Comparison of ENCODE assay signal across 8 cellular contexts in the genomic region with DNA sequence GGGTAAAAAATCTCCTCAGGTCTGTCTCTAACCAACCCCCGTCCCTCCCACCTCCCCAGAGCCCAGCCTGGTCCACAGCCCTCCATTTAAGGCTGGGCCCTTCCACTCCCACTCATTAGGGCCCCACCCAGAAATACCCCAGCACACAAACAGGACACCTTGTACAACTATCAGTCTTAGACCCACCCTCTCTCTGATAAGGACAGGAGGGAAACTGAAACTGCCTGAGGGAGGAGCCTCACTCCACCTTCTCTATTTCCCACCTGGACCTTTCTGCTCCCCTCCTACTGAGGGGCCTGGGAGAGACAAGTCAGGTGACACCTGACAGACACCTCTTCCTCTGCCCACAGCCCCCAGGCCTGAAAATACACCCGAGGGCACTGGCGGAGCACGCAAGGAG.
DNase-seq lines count a peak whose midpoint lies in the region; ATAC-seq and TF ChIP-seq lines count a peak whose summit lies in the region.

No MANE protein-coding gene starts in this region.

- no peak for DNase-seq in activated T-cell treated with anti-CD3 and anti-CD28 coated beads, Interleukin-2, amount 50 U/mL, for 72 hours
- no peak for DNase-seq in activated T-cell treated with anti-CD3 and anti-CD28 coated beads, Interleukin-2, amount 50 U/mL, for 48 hours
- DNase-seq in right cardiac atrium (no peak), type B pancreatic cell (ENCODE audit: extremely low spot score, unreplicated experiment) (no peak), NCI-H82 (lab: John Stamatoyannopoulos, UW) (no peak), posterior cingulate gyrus (no peak), 8988T (no peak)

- ATAC-seq in activated T-cell treated with anti-CD3 and anti-CD28 coated beads, Interleukin-2, amount 50 U/mL, for 72 hours (replicated peaks in 1 of 2), result no peak
- peak; percentile 12 to 45 for ATAC-seq in right cardiac atrium

- peaks cover 28% of the 10 kb centered on the region for H3K4me1 ChIP-seq in HUES6 (ENCODE audit: control insufficient read depth, insufficient read depth, low read length)
- peaks cover 5% of the 10 kb centered on the region for H3K4me1 ChIP-seq in right cardiac atrium (ENCODE audit: control insufficient read depth, insufficient read depth, low read length)

- H3K27me3 ChIP-seq in HUES6 (ENCODE audit: control insufficient read depth, insufficient read depth, low read length) (peaks cover 90% of the 10 kb centered on the region), right cardiac atrium (ENCODE audit: control insufficient read depth, insufficient read depth) (no peaks in the 10 kb centered on the region)

- TF ChIP-seq CTCF in type B pancreatic cell (conservative IDR thresholded peaks at IDR 0.05), result no peak

- no peak overlapping the region for H3K27ac Mint-ChIP-seq in activated T-cell treated with anti-CD3 and anti-CD28 coated beads, Interleukin-2, amount 50 U/mL, for 72 hours
- H3K27ac Mint-ChIP-seq in type B pancreatic cell, result peak overlapping the region; percentile 98

- H3K9me3 ChIP-seq in HUES6 (ENCODE audit: control insufficient read depth, insufficient read depth, low read depth, low read length), result no peaks in the 10 kb centered on the region
- H3K9me3 ChIP-seq in right cardiac atrium (ENCODE audit: control insufficient read depth, low read length), result no peaks in the 10 kb centered on the region

- H3K4me3 ChIP-seq in HUES6 (ENCODE audit: low read depth, low read length) (peak overlapping the region; percentile 56; the same call in 1 of the 2 replicates), right cardiac atrium (ENCODE audit: low read length) (peak overlapping the region; percentile 21)

- H3K27ac ChIP-seq in HUES6 (ENCODE audit: low read depth, low read length) (no peak overlapping the region), right cardiac atrium (ENCODE audit: low read length) (peak overlapping the region; percentile 9)

- peak overlapping the region; percentile 77 to 94 for H3K4me3 Mint-ChIP-seq in activated T-cell treated with anti-CD3 and anti-CD28 coated beads, Interleukin-2, amount 50 U/mL, for 72 hours
- peak overlapping the region; percentile 88 for H3K4me3 Mint-ChIP-seq in type B pancreatic cell

- H3K4me1 Mint-ChIP-seq in activated T-cell treated with anti-CD3 and anti-CD28 coated beads, Interleukin-2, amount 50 U/mL, for 72 hours (ENCODE audit: low read depth), result peaks cover 19% of the 10 kb centered on the region
- H3K4me1 Mint-ChIP-seq in type B pancreatic cell (ENCODE audit: unreplicated experiment), result peaks cover 23% of the 10 kb centered on the region

- intact Hi-C loops in right cardiac atrium (cut with DNase I), result no loop called here
- intact Hi-C loops in posterior cingulate gyrus (cut with DNase I), result no loop called here

- H3K9me3 Mint-ChIP-seq in activated T-cell treated with anti-CD3 and anti-CD28 coated beads, Interleukin-2, amount 50 U/mL, for 72 hours, result no peaks in the 10 kb centered on the region
- no peaks in the 10 kb centered on the region for H3K9me3 Mint-ChIP-seq in type B pancreatic cell

- H3K9ac ChIP-seq in HUES6 (ENCODE audit: low read length), result no peak overlapping the region

- peaks cover 51% of the 10 kb centered on the region for H3K27me3 Mint-ChIP-seq in activated T-cell treated with anti-CD3 and anti-CD28 coated beads, Interleukin-2, amount 50 U/mL, for 72 hours (ENCODE audit: low read depth)
- peaks cover 53% of the 10 kb centered on the region for H3K27me3 Mint-ChIP-seq in type B pancreatic cell

- peaks cover 0 to 3% of the 10 kb centered on the region in 2 donors for H3K36me3 Mint-ChIP-seq in activated T-cell treated with anti-CD3 and anti-CD28 coated beads, Interleukin-2, amount 50 U/mL, for 72 hours (ENCODE audit: insufficient read depth in 2 of 2)
- peaks cover 4% of the 10 kb centered on the region for H3K36me3 Mint-ChIP-seq in type B pancreatic cell

- 57% methylated on average over 4 of the region's 4 CpGs for WGBS in right cardiac atrium

- H3K36me3 ChIP-seq in HUES6 (ENCODE audit: control insufficient read depth, insufficient read depth, low read length), result no peaks in the 10 kb centered on the region

Comparison
In these comparisons a context has a peak if more than half of its experiments do, and no peak if none do; other contexts are left out.
1. ATAC-seq: peak in right cardiac atrium (2 of 2); none in activated T-cell treated with anti-CD3 and anti-CD28 coated beads, Interleukin-2, amount 50 U/mL, for 72 hours (0 of 2).